In the genomic region with DNA sequence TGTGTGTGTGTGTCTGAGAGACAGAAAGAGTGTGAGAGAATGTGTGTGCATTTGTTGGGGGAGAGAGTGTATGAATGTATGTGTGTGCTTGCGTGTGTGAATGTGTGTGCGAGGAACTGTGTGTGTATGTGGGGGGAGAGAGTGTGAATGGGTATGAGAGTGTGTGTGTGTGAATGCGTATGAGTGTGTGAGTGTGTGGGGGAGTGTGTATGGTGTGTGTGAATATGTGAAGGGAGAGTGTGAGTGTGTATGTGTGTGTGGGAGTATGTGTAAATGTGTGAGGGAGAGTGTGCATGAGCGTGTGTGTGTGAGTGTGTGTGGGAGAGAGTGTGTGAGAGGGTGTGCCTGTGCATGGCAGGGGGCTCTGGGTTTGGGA, we compare ENCODE assay signal across 12 cellular contexts.
DNase-seq lines count a peak whose midpoint lies in the region; ATAC-seq and TF ChIP-seq lines count a peak whose summit lies in the region.
"Had no signal": no experiment of that assay in that cellular context is flagged by ENCODE, and none has a peak within 500 bp of the region (broad histone marks: within the 10 kb centered on the region; RNA-seq: fewer than 3 reads in every experiment).

No MANE protein-coding gene starts in this region.

- H3K4me1 ChIP-seq in GM23248 (ENCODE audit: insufficient read depth) (peaks cover 34% of the 10 kb centered on the region), RWPE2 (ENCODE audit: insufficient read depth, poor library complexity, severe bottlenecking) (peaks cover 13% of the 10 kb centered on the region), thyroid gland (peaks cover 16 to 31% of the 10 kb centered on the region in 2 donors), HAP-1 (peaks cover 11% of the 10 kb centered on the region)
- H3K4me1 ChIP-seq: BLaER1, SJCRH30 had no signal

- H3K27ac ChIP-seq in GM23248 (peak overlapping the region; percentile 78), RWPE2 (ENCODE audit: poor library complexity, severe bottlenecking) (peak overlapping the region; percentile 68), thyroid gland (peak overlapping the region; percentile 58 to 71 (median 71))
- H3K27ac ChIP-seq: BLaER1, SJCRH30 had no signal

- in situ Hi-C loops in GM23248 (cut with MboI) (no loop called here), HAP-1 (cut with MboI; ENCODE audit: low sequenced_read_pairs) (no loop called here)

- no peaks in the 10 kb centered on the region for H3K9me2 ChIP-seq in GM23248 (ENCODE audit: insufficient read depth)

- H3K79me2 ChIP-seq in GM23248 (ENCODE audit: insufficient read depth), result no peaks in the 10 kb centered on the region

- no peak for TF ChIP-seq CTCF in RWPE2 (IDR thresholded peaks at IDR 0.05; ENCODE audit: poor library complexity, severe bottlenecking)
- no peak for TF ChIP-seq CTCF in thyroid gland (IDR thresholded peaks at IDR 0.05)
- TF ChIP-seq CTCF in progenitor cell of endocrine pancreas (IDR thresholded peaks at IDR 0.05; ENCODE audit: unreplicated experiment), result no peak

- peaks cover 11% of the 10 kb centered on the region for H3K4me1 Mint-ChIP-seq in progenitor cell of endocrine pancreas (ENCODE audit: low read depth)
- H3K4me1 Mint-ChIP-seq: CD8-positive, alpha-beta memory T cell; T-cell had no signal

- H3K4me3 Mint-ChIP-seq in progenitor cell of endocrine pancreas (ENCODE audit: low read depth), result no peak overlapping the region
- H3K4me3 Mint-ChIP-seq: CD8-positive, alpha-beta memory T cell; T-cell had no signal

- H3K36me3 Mint-ChIP-seq in progenitor cell of endocrine pancreas (ENCODE audit: insufficient read depth), result no peaks in the 10 kb centered on the region
- H3K36me3 Mint-ChIP-seq: CD8-positive, alpha-beta memory T cell; T-cell had no signal

- H3K4me3 ChIP-seq in GM23248 (no peak overlapping the region), RWPE2 (ENCODE audit: severe bottlenecking) (no peak overlapping the region), thyroid gland (replicated peaks in 1 of 3) (no peak overlapping the region), HAP-1 (no peak overlapping the region)
- H3K4me3 ChIP-seq: BLaER1, SJCRH30 had no signal

- TF ChIP-seq POLR2A in thyroid gland (IDR thresholded peaks at IDR 0.05), result no peak

- WGBS in GM23248 (ENCODE audit: low coverage in 1 of 2, low lambda C conversion rate in 2 of 2, missing lambda C conversion rate in 2 of 2), 2 experiments, result 92 to 94% methylated on average over 4 of the region's 4 CpGs
- WGBS in thyroid gland, 2 donors, result 91 to 96% methylated on average over 4 of the region's 4 CpGs

- H3K4me2 ChIP-seq in GM23248 (ENCODE audit: unreplicated experiment), result peak overlapping the region; percentile 38
- H3K4me2 ChIP-seq: BLaER1 had no signal

- H3K36me3 ChIP-seq in GM23248 (ENCODE audit: low read depth) (no peaks in the 10 kb centered on the region), RWPE2 (ENCODE audit: low read depth) (no peaks in the 10 kb centered on the region), thyroid gland (no peaks in the 10 kb centered on the region), HAP-1 (replicated peaks) (no peaks in the 10 kb centered on the region)
- H3K36me3 ChIP-seq: BLaER1, SJCRH30 had no signal

- no peaks in the 10 kb centered on the region for H4K20me1 ChIP-seq in GM23248 (ENCODE audit: insufficient read depth)
- H4K20me1 ChIP-seq: BLaER1 had no signal

- peak overlapping the region; percentile 49 for H3K9ac ChIP-seq in GM23248
- H3K9ac ChIP-seq: BLaER1 had no signal

- no peaks in the 10 kb centered on the region for H3K9me3 Mint-ChIP-seq in progenitor cell of endocrine pancreas (ENCODE audit: low read depth)
- H3K9me3 Mint-ChIP-seq: CD8-positive, alpha-beta memory T cell; T-cell had no signal

- no peaks in the 10 kb centered on the region for H3K9me3 ChIP-seq in GM23248 (ENCODE audit: low read depth)
- no peaks in the 10 kb centered on the region for H3K9me3 ChIP-seq in RWPE2 (ENCODE audit: severe bottlenecking)
- no peaks in the 10 kb centered on the region for H3K9me3 ChIP-seq in thyroid gland
- 0 out of 2 replicates have a peak, but pooled peaks cover 2% of the 10 kb centered on the region for H3K9me3 ChIP-seq in HAP-1
- H3K9me3 ChIP-seq: BLaER1, SJCRH30 had no signal

- intact Hi-C loops in thyroid gland (cut with DNase I), result no loop called here

- peaks cover 8% of the 10 kb centered on the region for H3K27me3 Mint-ChIP-seq in progenitor cell of endocrine pancreas

- peaks cover 23% of the 10 kb centered on the region for H3F3A ChIP-seq in GM23248 (ENCODE audit: insufficient read depth)

- ATAC-seq in RWPE2 (ENCODE audit: low read depth) (no peak), esophagus mucosa (peak; percentile 12), HG03196 (IDR thresholded peaks at IDR 0.05; ENCODE audit: unreplicated experiment) (no peak)
- ATAC-seq: T-cell had no signal

- no peak overlapping the region for H3K27ac Mint-ChIP-seq in progenitor cell of endocrine pancreas
- H3K27ac Mint-ChIP-seq: CD8-positive, alpha-beta memory T cell; T-cell had no signal

- DNase-seq in GM23248 (no peak), RWPE2 (ENCODE audit: low spot score) (no peak), thyroid gland (no peak), progenitor cell of endocrine pancreas (ENCODE audit: low spot score, unreplicated experiment) (no peak), HAP-1 (ENCODE audit: low spot score in 2 of 2) (no peak)
- DNase-seq: CD8-positive, alpha-beta memory T cell; NCI-H1930; T-cell had no signal

- H2AFZ ChIP-seq in GM23248, result no peak overlapping the region

- H3K27me3 ChIP-seq in GM23248 (replicated peaks; ENCODE audit: insufficient read depth) (no peaks in the 10 kb centered on the region), RWPE2 (ENCODE audit: insufficient read depth, poor library complexity, severe bottlenecking) (no peaks in the 10 kb centered on the region), thyroid gland (no peaks in the 10 kb centered on the region), HAP-1 (ENCODE audit: low read depth) (peaks cover 6% of the 10 kb centered on the region; the same call in 1 of the 2 replicates)
- H3K27me3 ChIP-seq: BLaER1, SJCRH30 had no signal
